19 cellular contexts compared by ENCODE assay signal in the genomic region with DNA sequence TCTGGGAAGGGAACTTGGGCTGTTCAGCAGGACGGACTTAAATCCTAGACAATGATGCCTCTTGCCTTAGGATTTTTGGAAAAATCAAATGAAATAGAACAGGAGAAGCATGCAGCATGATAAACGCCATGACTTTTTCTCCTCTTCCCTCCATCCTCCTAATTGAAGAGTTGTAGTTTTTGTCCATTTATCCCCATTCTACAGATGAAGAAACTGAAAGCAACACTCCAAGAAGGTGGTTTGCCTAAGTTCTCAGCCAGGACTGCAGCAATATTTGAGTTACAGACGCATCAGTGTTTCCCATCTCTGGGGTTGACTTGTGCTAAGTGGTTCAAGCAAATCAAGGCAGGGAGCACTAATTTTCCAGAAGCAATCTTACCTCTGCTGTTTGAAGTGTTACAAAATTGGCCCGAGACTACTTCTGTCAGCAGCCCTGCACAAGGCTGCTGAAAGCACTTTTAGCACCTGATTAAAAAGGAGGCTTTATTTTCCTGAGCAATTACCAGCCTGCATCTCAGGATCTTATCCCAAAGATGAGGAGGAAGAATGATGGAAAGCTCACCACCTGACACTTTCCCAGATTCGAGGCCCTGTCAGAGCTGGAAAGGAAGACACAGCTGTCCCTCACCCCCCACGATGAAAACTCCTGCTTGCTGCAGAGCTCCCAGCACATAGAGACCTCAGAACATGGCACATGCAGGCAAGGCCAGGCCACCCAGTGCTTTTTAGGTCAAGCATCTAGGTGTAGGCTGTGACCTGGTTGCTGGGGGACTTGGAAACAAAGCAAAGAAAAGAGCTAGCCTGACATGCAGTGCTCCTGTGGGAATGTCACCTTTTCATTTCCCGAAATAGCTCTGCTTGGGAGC. TPM values are rescaled to one million over a fixed set of nuclear protein-coding genes. Genes with fewer than 3 reads are reported as not detected.
"Had no signal": no experiment of that assay in that cellular context is flagged by ENCODE, and none has a peak within 500 bp of the region (broad histone marks: within the 10 kb centered on the region; RNA-seq: fewer than 3 reads in every experiment).

No MANE protein-coding gene starts in this region.

- ATAC-seq: naive thymus-derived CD8-positive, alpha-beta T cell; stimulated activated memory B cell treated with anti-CD40 and anti-IgM and Interleukin-4, amounts not matched to agents 10 μg/mL and 1 μg/mL and 100 μg/mL, for 72 hours had no signal

- H3K9me3 ChIP-seq: ascending aorta, breast epithelium, gastroesophageal sphincter, tibial artery, vagina had no signal

- H3K27ac Mint-ChIP-seq: activated naive CD4-positive, alpha-beta T cell treated with anti-CD3 and anti-CD28 coated beads, Interleukin-2, amount 10 ng/mL, durations not matched to agents 7 days and 5 days; naive thymus-derived CD8-positive, alpha-beta T cell; stimulated activated memory B cell treated with anti-CD40 and anti-IgM and Interleukin-4, amounts not matched to agents 10 μg/mL and 1 μg/mL and 100 μg/mL, for 72 hours had no signal

- DNase-seq: activated CD4-positive, alpha-beta T cell treated with anti-CD3 and anti-CD28 coated beads, Interleukin-2, amount 50 U/mL, for 1 hour; activated naive CD4-positive, alpha-beta T cell treated with anti-CD3 and anti-CD28 coated beads, Interleukin-2, amount 10 ng/mL, durations not matched to agents 7 days and 5 days; activated T-cell treated with anti-CD3 and anti-CD28 coated beads, Interleukin-2, amount 50 U/mL, for 1 hour; erythroblast; naive thymus-derived CD8-positive, alpha-beta T cell; stimulated activated CD4-positive, alpha-beta T cell treated with anti-CD3 and anti-CD28 coated beads, Interleukin-2, amount 100 ng/mL, for 48 hours; T-helper 9 cell; tibial artery had no signal

- H3K36me3 Mint-ChIP-seq: activated naive CD4-positive, alpha-beta T cell treated with anti-CD3 and anti-CD28 coated beads, Interleukin-2, amount 10 ng/mL, durations not matched to agents 7 days and 5 days; naive thymus-derived CD8-positive, alpha-beta T cell; stimulated activated memory B cell treated with anti-CD40 and anti-IgM and Interleukin-4, amounts not matched to agents 10 μg/mL and 1 μg/mL and 100 μg/mL, for 72 hours had no signal

- H3K27ac ChIP-seq: ascending aorta, breast epithelium, gastroesophageal sphincter, tibial artery, vagina had no signal

- H3K27me3 Mint-ChIP-seq: stimulated activated memory B cell treated with anti-CD40 and anti-IgM and Interleukin-4, amounts not matched to agents 10 μg/mL and 1 μg/mL and 100 μg/mL, for 72 hours had no signal

- H3K27me3 ChIP-seq: ascending aorta, vagina had no signal

- H3K4me3 Mint-ChIP-seq: activated naive CD4-positive, alpha-beta T cell treated with anti-CD3 and anti-CD28 coated beads, Interleukin-2, amount 10 ng/mL, durations not matched to agents 7 days and 5 days; naive thymus-derived CD8-positive, alpha-beta T cell; stimulated activated memory B cell treated with anti-CD40 and anti-IgM and Interleukin-4, amounts not matched to agents 10 μg/mL and 1 μg/mL and 100 μg/mL, for 72 hours had no signal

- H3K4me3 ChIP-seq: ascending aorta, breast epithelium, gastroesophageal sphincter, tibial artery, vagina had no signal

- H3K4me1 Mint-ChIP-seq: activated naive CD4-positive, alpha-beta T cell treated with anti-CD3 and anti-CD28 coated beads, Interleukin-2, amount 10 ng/mL, durations not matched to agents 7 days and 5 days; stimulated activated memory B cell treated with anti-CD40 and anti-IgM and Interleukin-4, amounts not matched to agents 10 μg/mL and 1 μg/mL and 100 μg/mL, for 72 hours had no signal

- H3K9me3 Mint-ChIP-seq: activated naive CD4-positive, alpha-beta T cell treated with anti-CD3 and anti-CD28 coated beads, Interleukin-2, amount 10 ng/mL, durations not matched to agents 7 days and 5 days; naive thymus-derived CD8-positive, alpha-beta T cell; stimulated activated memory B cell treated with anti-CD40 and anti-IgM and Interleukin-4, amounts not matched to agents 10 μg/mL and 1 μg/mL and 100 μg/mL, for 72 hours had no signal

- H3K4me1 ChIP-seq: ascending aorta, breast epithelium, gastroesophageal sphincter, tibial artery, vagina had no signal

- H3K36me3 ChIP-seq: ascending aorta, breast epithelium, gastroesophageal sphincter, tibial artery, vagina had no signal

RNA-seq across cellular contexts. Expression of a gene that starts 19.7 kb away (rescaled TPM):
- total RNA-seq: activated CD8-positive, alpha-beta memory T cell treated with anti-CD3 and anti-CD28 coated beads for 36 hours; ascending aorta; breast epithelium; chondrocyte; dermis microvascular lymphatic vessel endothelial cell; mammary epithelial cell; mucosa of gallbladder; naive thymus-derived CD8-positive, alpha-beta T cell; omental fat pad; vagina had no signal
- polyA plus RNA-seq: mammary epithelial cell; naive thymus-derived CD8-positive, alpha-beta T cell had no signal
